ENCODE assay signal across 1 cellular context in the genomic region with DNA sequence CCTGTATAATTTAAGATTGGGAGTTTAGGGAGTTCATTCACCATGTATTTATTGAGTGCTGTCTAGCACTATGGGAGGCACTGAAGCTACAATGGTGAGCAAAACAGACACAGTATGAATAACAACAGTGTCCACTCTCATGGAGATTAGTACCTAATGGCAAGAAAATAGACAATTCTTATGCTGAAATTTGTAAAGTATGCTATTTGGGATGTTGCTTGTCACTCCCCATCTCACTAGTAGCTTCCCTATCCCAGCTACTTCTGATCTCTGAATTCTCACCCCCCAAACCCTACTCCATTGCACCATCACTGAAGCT.
TF ChIP-seq lines count a peak whose summit lies in the region.

No MANE protein-coding gene starts in this region.

TF ChIP-seq in GM12878, 131 proteins besides CTCF, POLR2A, EP300 and RAD21:
- TF ChIP-seq NR2C2 (IDR thresholded peaks at IDR 0.05; ENCODE audit: borderline replicate concordance, control insufficient read depth, insufficient read length, low read depth) = no peak
- no peak for TF ChIP-seq KDM1A (IDR thresholded peaks at IDR 0.05; ENCODE audit: borderline replicate concordance)
- TF ChIP-seq ETV6 (conservative IDR thresholded peaks at IDR 0.05 in 1 of 2, IDR thresholded peaks at IDR 0.05 in 1 of 2; ENCODE audit: borderline replicate concordance in 1 of 2, low read depth in 1 of 2) = no peak
- TF ChIP-seq RAD51 (IDR thresholded peaks at IDR 0.05) = no peak
- TF ChIP-seq NRF1 (conservative IDR thresholded peaks at IDR 0.05; ENCODE audit: low read depth, low read length) = no peak
- TF ChIP-seq ZZZ3 (IDR thresholded peaks at IDR 0.05; ENCODE audit: control insufficient read depth, insufficient read length, low read depth) = no peak
- TF ChIP-seq MEF2B (IDR thresholded peaks at IDR 0.05; ENCODE audit: partially characterized antibody, poor library complexity, severe bottlenecking) = no peak
- no peak for TF ChIP-seq DPF2 (IDR thresholded peaks at IDR 0.05)
- TF ChIP-seq, protein P1, sequence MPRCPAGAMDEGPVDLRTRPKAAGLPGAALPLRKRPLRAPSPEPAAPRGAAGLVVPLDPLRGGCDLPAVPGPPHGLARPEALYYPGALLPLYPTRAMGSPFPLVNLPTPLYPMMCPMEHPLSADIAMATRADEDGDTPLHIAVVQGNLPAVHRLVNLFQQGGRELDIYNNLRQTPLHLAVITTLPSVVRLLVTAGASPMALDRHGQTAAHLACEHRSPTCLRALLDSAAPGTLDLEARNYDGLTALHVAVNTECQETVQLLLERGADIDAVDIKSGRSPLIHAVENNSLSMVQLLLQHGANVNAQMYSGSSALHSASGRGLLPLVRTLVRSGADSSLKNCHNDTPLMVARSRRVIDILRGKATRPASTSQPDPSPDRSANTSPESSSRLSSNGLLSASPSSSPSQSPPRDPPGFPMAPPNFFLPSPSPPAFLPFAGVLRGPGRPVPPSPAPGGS (IDR thresholded peaks at IDR 0.05; ENCODE audit: borderline replicate concordance, insufficient read depth, low read depth, low read length, poor library complexity, severe bottlenecking) = no peak
- TF ChIP-seq, protein P2, sequence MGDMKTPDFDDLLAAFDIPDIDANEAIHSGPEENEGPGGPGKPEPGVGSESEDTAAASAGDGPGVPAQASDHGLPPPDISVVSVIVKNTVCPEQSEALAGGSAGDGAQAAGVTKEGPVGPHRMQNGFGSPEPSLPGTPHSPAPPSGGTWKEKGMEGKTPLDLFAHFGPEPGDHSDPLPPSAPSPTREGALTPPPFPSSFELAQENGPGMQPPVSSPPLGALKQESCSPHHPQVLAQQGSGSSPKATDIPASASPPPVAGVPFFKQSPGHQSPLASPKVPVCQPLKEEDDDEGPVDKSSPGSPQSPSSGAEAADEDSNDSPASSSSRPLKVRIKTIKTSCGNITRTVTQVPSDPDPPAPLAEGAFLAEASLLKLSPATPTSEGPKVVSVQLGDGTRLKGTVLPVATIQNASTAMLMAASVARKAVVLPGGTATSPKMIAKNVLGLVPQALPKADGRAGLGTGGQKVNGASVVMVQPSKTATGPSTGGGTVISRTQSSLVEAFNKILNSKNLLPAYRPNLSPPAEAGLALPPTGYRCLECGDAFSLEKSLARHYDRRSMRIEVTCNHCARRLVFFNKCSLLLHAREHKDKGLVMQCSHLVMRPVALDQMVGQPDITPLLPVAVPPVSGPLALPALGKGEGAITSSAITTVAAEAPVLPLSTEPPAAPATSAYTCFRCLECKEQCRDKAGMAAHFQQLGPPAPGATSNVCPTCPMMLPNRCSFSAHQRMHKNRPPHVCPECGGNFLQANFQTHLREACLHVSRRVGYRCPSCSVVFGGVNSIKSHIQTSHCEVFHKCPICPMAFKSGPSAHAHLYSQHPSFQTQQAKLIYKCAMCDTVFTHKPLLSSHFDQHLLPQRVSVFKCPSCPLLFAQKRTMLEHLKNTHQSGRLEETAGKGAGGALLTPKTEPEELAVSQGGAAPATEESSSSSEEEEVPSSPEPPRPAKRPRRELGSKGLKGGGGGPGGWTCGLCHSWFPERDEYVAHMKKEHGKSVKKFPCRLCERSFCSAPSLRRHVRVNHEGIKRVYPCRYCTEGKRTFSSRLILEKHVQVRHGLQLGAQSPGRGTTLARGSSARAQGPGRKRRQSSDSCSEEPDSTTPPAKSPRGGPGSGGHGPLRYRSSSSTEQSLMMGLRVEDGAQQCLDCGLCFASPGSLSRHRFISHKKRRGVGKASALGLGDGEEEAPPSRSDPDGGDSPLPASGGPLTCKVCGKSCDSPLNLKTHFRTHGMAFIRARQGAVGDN (IDR thresholded peaks at IDR 0.05) = no peak
- TF ChIP-seq SUZ12 (IDR thresholded peaks at IDR 0.05; ENCODE audit: unreplicated experiment) = no peak
- no peak for TF ChIP-seq TCF12 (IDR thresholded peaks at IDR 0.05; ENCODE audit: low read depth, low read length)
- TF ChIP-seq TAF1 (IDR thresholded peaks at IDR 0.05; ENCODE audit: borderline replicate concordance, low read depth, low read length) = no peak
- TF ChIP-seq RUNX3 (IDR thresholded peaks at IDR 0.05; ENCODE audit: low read length) = no peak
- TF ChIP-seq, protein P3, sequence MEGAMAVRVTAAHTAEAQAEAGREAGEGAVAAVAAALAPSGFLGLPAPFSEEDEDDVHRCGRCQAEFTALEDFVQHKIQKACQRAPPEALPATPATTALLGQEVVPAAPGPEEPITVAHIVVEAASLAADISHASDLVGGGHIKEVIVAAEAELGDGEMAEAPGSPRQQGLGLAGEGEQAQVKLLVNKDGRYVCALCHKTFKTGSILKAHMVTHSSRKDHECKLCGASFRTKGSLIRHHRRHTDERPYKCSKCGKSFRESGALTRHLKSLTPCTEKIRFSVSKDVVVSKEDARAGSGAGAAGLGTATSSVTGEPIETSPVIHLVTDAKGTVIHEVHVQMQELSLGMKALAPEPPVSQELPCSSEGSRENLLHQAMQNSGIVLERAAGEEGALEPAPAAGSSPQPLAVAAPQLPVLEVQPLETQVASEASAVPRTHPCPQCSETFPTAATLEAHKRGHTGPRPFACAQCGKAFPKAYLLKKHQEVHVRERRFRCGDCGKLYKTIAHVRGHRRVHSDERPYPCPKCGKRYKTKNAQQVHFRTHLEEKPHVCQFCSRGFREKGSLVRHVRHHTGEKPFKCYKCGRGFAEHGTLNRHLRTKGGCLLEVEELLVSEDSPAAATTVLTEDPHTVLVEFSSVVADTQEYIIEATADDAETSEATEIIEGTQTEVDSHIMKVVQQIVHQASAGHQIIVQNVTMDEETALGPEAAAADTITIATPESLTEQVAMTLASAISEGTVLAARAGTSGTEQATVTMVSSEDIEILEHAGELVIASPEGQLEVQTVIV (IDR thresholded peaks at IDR 0.05; ENCODE audit: borderline replicate concordance, partially characterized antibody) = no peak
- no peak for TF ChIP-seq ZNF384 (IDR thresholded peaks at IDR 0.05; ENCODE audit: borderline replicate concordance, low read depth, low read length)
- TF ChIP-seq BCL11A (IDR thresholded peaks at IDR 0.05; ENCODE audit: low read depth, low read length) = no peak
- no peak for TF ChIP-seq FOS (IDR thresholded peaks at IDR 0.05; ENCODE audit: borderline replicate concordance, extremely low read depth, insufficient read length)
